In the genomic region with DNA sequence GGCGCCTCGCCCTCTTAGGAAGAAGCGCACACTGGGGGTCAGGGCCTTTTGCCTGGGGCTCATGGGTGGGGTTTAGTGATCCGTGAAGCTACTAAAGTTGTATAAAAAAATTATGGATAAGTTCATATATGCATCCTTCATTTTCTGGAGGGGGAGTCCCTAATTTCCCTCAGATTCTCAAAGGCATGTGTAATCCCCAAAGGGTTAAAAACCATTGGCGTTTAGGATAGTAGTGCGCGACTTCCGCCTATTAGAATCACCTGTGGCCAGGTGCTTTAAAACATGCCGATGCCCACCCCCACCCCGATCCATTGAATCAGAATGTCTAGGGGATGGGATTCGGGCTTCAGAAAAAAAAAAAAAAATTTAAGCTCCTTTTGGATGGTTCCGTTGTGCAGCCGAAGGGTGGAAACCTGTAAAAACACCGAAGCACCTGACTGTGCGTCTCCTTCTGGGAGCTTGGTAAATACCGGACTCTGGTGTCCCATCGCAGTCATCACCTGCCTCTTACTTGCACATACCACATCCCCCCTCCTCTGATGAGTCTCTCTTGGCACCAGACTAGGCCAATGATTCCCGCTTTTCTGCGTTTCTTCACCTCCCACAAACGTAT, we compare ENCODE assay signal across 8 cellular contexts. TPM values are rescaled to one million over a fixed set of nuclear protein-coding genes. Genes with fewer than 3 reads are reported as not detected.
DNase-seq lines count a peak whose midpoint lies in the region; ATAC-seq and TF ChIP-seq lines count a peak whose summit lies in the region.

No MANE protein-coding gene starts in this region.

- no peak for TF ChIP-seq POLR2A in heart left ventricle (IDR thresholded peaks at IDR 0.05)

- no peaks in the 10 kb centered on the region for H3K27me3 ChIP-seq in heart left ventricle

- H3K9me3 Mint-ChIP-seq in activated naive CD8-positive, alpha-beta T cell treated with anti-CD3 and anti-CD28 coated beads, Interleukin-2, amount 10 ng/mL, durations not matched to agents 7 days and 5 days, result no peaks in the 10 kb centered on the region
- no peaks in the 10 kb centered on the region for H3K9me3 Mint-ChIP-seq in stimulated activated naive B cell treated with anti-CD40 and anti-IgM and Interleukin-4, amounts not matched to agents 10 μg/mL and 1 μg/mL and 100 μg/mL, for 72 hours

- DNase-seq in heart left ventricle (no peak), cardiac septum (ENCODE audit: low spot score) (no peak), iPS-NIHi11 (ENCODE audit: low spot score) (peak; percentile 16), NCI-H2107 (lab: John Stamatoyannopoulos, UW) (no peak), mesenteric fat pad (ENCODE audit: low spot score) (no peak), NCI-H524 treated with DMSO at 0.1 percent for 48 hours (lab: John Stamatoyannopoulos, UW) (no peak)
- DNase-seq in activated naive CD8-positive, alpha-beta T cell treated with anti-CD3 and anti-CD28 coated beads, Interleukin-2, amount 10 ng/mL, durations not matched to agents 7 days and 5 days, result no peak
- DNase-seq in stimulated activated naive B cell treated with anti-CD40 and anti-IgM and Interleukin-4, amounts not matched to agents 10 μg/mL and 1 μg/mL and 100 μg/mL, for 72 hours, result no peak

- no peak for TF ChIP-seq CTCF in heart left ventricle (IDR thresholded peaks at IDR 0.05)

- ATAC-seq in heart left ventricle, result peak in 1 of 4 donors; percentile 18
- no peak for ATAC-seq in activated naive CD8-positive, alpha-beta T cell treated with anti-CD3 and anti-CD28 coated beads, Interleukin-2, amount 10 ng/mL, durations not matched to agents 7 days and 5 days (ENCODE audit: low read depth)
- peak; percentile 6 to 17 for ATAC-seq in stimulated activated naive B cell treated with anti-CD40 and anti-IgM and Interleukin-4, amounts not matched to agents 10 μg/mL and 1 μg/mL and 100 μg/mL, for 72 hours (replicated peaks)

- H3K27ac ChIP-seq in heart left ventricle, result peak overlapping the region; percentile 25 to 89 (median 83)

- peak overlapping the region; percentile 86 for H3K4me3 Mint-ChIP-seq in activated naive CD8-positive, alpha-beta T cell treated with anti-CD3 and anti-CD28 coated beads, Interleukin-2, amount 10 ng/mL, durations not matched to agents 7 days and 5 days
- peak overlapping the region; percentile 88 to 94 for H3K4me3 Mint-ChIP-seq in stimulated activated naive B cell treated with anti-CD40 and anti-IgM and Interleukin-4, amounts not matched to agents 10 μg/mL and 1 μg/mL and 100 μg/mL, for 72 hours

- H3K4me3 ChIP-seq in heart left ventricle, result peak overlapping the region; percentile 61 to 94 (median 88)

- peak overlapping the region; percentile 63 for H3K27ac Mint-ChIP-seq in activated naive CD8-positive, alpha-beta T cell treated with anti-CD3 and anti-CD28 coated beads, Interleukin-2, amount 10 ng/mL, durations not matched to agents 7 days and 5 days
- peak overlapping the region; percentile 94 for H3K27ac Mint-ChIP-seq in stimulated activated naive B cell treated with anti-CD40 and anti-IgM and Interleukin-4, amounts not matched to agents 10 μg/mL and 1 μg/mL and 100 μg/mL, for 72 hours

- H3K36me3 Mint-ChIP-seq in activated naive CD8-positive, alpha-beta T cell treated with anti-CD3 and anti-CD28 coated beads, Interleukin-2, amount 10 ng/mL, durations not matched to agents 7 days and 5 days, result peaks cover 9% of the 10 kb centered on the region
- peaks cover 2 to 8% of the 10 kb centered on the region in 2 donors for H3K36me3 Mint-ChIP-seq in stimulated activated naive B cell treated with anti-CD40 and anti-IgM and Interleukin-4, amounts not matched to agents 10 μg/mL and 1 μg/mL and 100 μg/mL, for 72 hours

- no peaks in the 10 kb centered on the region for H3K27me3 Mint-ChIP-seq in activated naive CD8-positive, alpha-beta T cell treated with anti-CD3 and anti-CD28 coated beads, Interleukin-2, amount 10 ng/mL, durations not matched to agents 7 days and 5 days
- H3K27me3 Mint-ChIP-seq in stimulated activated naive B cell treated with anti-CD40 and anti-IgM and Interleukin-4, amounts not matched to agents 10 μg/mL and 1 μg/mL and 100 μg/mL, for 72 hours, result no peaks in the 10 kb centered on the region

- intact Hi-C loops in heart left ventricle (cut with DNase I) (loop anchor here in 7 of 10 donors (2.0 to 10.0 kb wide), 7 partner anchors 83 to 123 kb away; a partner anchor contains a TSS), cardiac septum (cut with DNase I) (loop anchor here (5.0 to 10.0 kb wide), 4 partner anchors 91 to 233 kb away; a partner anchor contains a TSS)

- POLR2A ChIA-PET in activated naive CD8-positive, alpha-beta T cell treated with anti-CD3 and anti-CD28 coated beads, Interleukin-2, amount 10 ng/mL, durations not matched to agents 7 days and 5 days (lab: Charles Lee), result interaction anchor here (0.5 to 1.2 kb wide), 6 partner anchors 39 to 163 kb away, joined by 3 to 9 read pairs (median 4); a partner anchor contains a TSS

- H3K36me3 ChIP-seq in heart left ventricle, result peaks cover 0 to 25% (median 0%) of the 10 kb centered on the region in 9 donors

- H3K4me1 Mint-ChIP-seq in activated naive CD8-positive, alpha-beta T cell treated with anti-CD3 and anti-CD28 coated beads, Interleukin-2, amount 10 ng/mL, durations not matched to agents 7 days and 5 days, result peaks cover 25% of the 10 kb centered on the region
- peaks cover 7 to 10% of the 10 kb centered on the region in 2 donors for H3K4me1 Mint-ChIP-seq in stimulated activated naive B cell treated with anti-CD40 and anti-IgM and Interleukin-4, amounts not matched to agents 10 μg/mL and 1 μg/mL and 100 μg/mL, for 72 hours

- WGBS in heart left ventricle, 4 donors, result 32 to 40% (median 33%) methylated on average over 20 of the region's 20 CpGs

- peaks cover 0 to 28% (median 6%) of the 10 kb centered on the region in 12 donors for H3K4me1 ChIP-seq in heart left ventricle

- H3K9me3 ChIP-seq in heart left ventricle, result no peaks in the 10 kb centered on the region

RNA-seq across cellular contexts. Expression of a gene that starts 0.6 kb away (rescaled TPM):
- total RNA-seq in heart left ventricle (10 to 100 TPM in 2 of 9 donors, 1 to 10 TPM in 7; 4.3 to 17.6 (median 6.3) TPM), cardiac septum (7.7 TPM), mesenteric fat pad (25.0 TPM)
- 1 to 10 TPM; 1.9 to 3.2 TPM for polyA plus RNA-seq in heart left ventricle
- 10 to 100 TPM; 17.9 to 19.1 TPM for total RNA-seq in activated naive CD8-positive, alpha-beta T cell treated with anti-CD3 and anti-CD28 coated beads, Interleukin-2, amount 10 ng/mL, durations not matched to agents 7 days and 5 days
